ENCODE assay signal across 8 cellular contexts in genomic region chr9:92963831-92964606, GRCh38. TPM values are rescaled to one million over a fixed set of nuclear protein-coding genes. Genes with fewer than 3 reads are reported as not detected.
A peak's percentile ranks its signal among the peaks of the same experiment; 100 is the strongest.
DNase-seq lines count a peak whose midpoint lies in the region; ATAC-seq, FAIRE-seq and TF ChIP-seq lines count a peak whose summit lies in the region.

No MANE protein-coding gene starts in this region.

- H3K9ac ChIP-seq in colonic mucosa (ENCODE audit: low read depth in 2 of 2, low read length in 2 of 2), result peak overlapping the region; percentile 55 to 80

- H3K27ac ChIP-seq in colonic mucosa, result peak overlapping the region; percentile 71
- H3K27ac ChIP-seq in ovary, result no peak overlapping the region

- no peak for TF ChIP-seq POLR2A in ovary (IDR thresholded peaks at IDR 0.05)

- TF ChIP-seq CTCF in colonic mucosa (IDR thresholded peaks at IDR 0.05) (no peak), ovary (IDR thresholded peaks at IDR 0.05) (no peak)

- TF ChIP-seq EP300 in ovary (IDR thresholded peaks at IDR 0.05), result no peak

- H3K4me3 ChIP-seq in colonic mucosa, result peak overlapping the region; percentile 32
- H3K4me3 ChIP-seq in ovary, result no peak overlapping the region
- H3K4me3 ChIP-seq in MG63, result no peak overlapping the region

- 84 to 90% (median 84%) methylated on average over 16 of the region's 16 CpGs for WGBS in ovary, 3 donors

- H3K27me3 ChIP-seq in colonic mucosa (no peaks in the 10 kb centered on the region), ovary (no peaks in the 10 kb centered on the region), MG63 (no peaks in the 10 kb centered on the region)

- ATAC-seq in HG03175 (IDR thresholded peaks at IDR 0.05; ENCODE audit: unreplicated experiment), result peak; percentile 89

- H3K36me3 ChIP-seq in colonic mucosa, result no peaks in the 10 kb centered on the region
- H3K36me3 ChIP-seq in ovary, result no peaks in the 10 kb centered on the region
- no peaks in the 10 kb centered on the region for H3K36me3 ChIP-seq in MG63

- H3K9me3 ChIP-seq in colonic mucosa (no peaks in the 10 kb centered on the region), ovary (no peaks in the 10 kb centered on the region), MG63 (peaks cover 6% of the 10 kb centered on the region; the same call in 1 of the 2 replicates)

- peak; percentile 100 for FAIRE-seq in GM19239 (lab: Jason Lieb, UNC)

- no peaks in the 10 kb centered on the region for H3K4me1 ChIP-seq in colonic mucosa
- H3K4me1 ChIP-seq in ovary (ENCODE audit: insufficient read depth), result no peaks in the 10 kb centered on the region

- DNase-seq in GM19239 (ENCODE audit: insufficient read length, low spot score) (peak; percentile 46), UCSD-AML1 (lab: John Stamatoyannopoulos, UW; ENCODE audit: unreplicated experiment) (peak; percentile 61), colonic mucosa (peak; percentile 38), pons (ENCODE audit: low spot score) (peak; percentile 48), ovary (no peak), MG63 (no peak), DMS53 treated with DMSO at 0.1 percent for 48 hours (lab: John Stamatoyannopoulos, UW; ENCODE audit: unreplicated experiment) (no peak)

- intact Hi-C loops in colonic mucosa (cut with DNase I), result no loop called here
- intact Hi-C loops in ovary (cut with DNase I), result no loop called here

RNA-seq across cellular contexts. Expression of gene FGD3, which starts 16.7 kb away (rescaled TPM):
- total RNA-seq in colonic mucosa (1 to 10 TPM; 1.8 to 2.3 TPM), ovary (1 to 10 TPM; 1.3 to 6.7 (median 2.2) TPM)
- 1 to 10 TPM; 1.1 to 1.4 TPM for polyA plus RNA-seq in ovary
- not detected in 2 replicates for total RNA-seq in MG63 (2014; rRNA removed; shearing (Covaris generic); ENCODE audit: low replicate concordance)

Comparison
In these comparisons a context has a peak if more than half of its experiments do, and no peak if none do; other contexts are left out.
1. DNase-seq: peak in GM19239 (single experiment), UCSD-AML1 (single experiment), colonic mucosa (single experiment) and pons (single experiment); none in ovary (0 of 5), MG63 (single experiment) and DMS53 treated with DMSO at 0.1 percent for 48 hours (single experiment).